In the genomic region with DNA sequence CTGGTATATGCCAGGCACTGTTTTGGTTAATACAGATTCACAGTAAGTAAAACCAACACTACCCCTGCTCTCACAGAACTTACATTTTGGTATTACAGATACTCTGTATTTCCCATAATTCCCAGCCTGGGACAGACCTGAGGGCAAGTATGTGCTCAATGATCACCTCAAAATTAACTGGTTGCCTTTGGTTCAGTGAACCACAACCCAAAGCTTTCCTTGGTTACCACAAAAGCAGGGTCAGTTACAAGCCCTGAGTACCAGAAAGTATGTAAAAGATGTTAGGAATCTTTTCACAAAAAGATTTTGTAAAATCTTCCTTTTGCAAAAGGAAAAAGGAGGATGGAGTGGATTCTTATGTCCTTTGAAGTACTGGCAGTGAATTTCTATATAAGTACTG, we compare ENCODE assay signal across 1 cellular context.
TF ChIP-seq lines count a peak whose summit lies in the region.

No MANE protein-coding gene starts in this region.

TF ChIP-seq in GM23338, 12 proteins besides CTCF, POLR2A, EP300 and RAD21 (continued from another document):
- TF ChIP-seq, protein P1, sequence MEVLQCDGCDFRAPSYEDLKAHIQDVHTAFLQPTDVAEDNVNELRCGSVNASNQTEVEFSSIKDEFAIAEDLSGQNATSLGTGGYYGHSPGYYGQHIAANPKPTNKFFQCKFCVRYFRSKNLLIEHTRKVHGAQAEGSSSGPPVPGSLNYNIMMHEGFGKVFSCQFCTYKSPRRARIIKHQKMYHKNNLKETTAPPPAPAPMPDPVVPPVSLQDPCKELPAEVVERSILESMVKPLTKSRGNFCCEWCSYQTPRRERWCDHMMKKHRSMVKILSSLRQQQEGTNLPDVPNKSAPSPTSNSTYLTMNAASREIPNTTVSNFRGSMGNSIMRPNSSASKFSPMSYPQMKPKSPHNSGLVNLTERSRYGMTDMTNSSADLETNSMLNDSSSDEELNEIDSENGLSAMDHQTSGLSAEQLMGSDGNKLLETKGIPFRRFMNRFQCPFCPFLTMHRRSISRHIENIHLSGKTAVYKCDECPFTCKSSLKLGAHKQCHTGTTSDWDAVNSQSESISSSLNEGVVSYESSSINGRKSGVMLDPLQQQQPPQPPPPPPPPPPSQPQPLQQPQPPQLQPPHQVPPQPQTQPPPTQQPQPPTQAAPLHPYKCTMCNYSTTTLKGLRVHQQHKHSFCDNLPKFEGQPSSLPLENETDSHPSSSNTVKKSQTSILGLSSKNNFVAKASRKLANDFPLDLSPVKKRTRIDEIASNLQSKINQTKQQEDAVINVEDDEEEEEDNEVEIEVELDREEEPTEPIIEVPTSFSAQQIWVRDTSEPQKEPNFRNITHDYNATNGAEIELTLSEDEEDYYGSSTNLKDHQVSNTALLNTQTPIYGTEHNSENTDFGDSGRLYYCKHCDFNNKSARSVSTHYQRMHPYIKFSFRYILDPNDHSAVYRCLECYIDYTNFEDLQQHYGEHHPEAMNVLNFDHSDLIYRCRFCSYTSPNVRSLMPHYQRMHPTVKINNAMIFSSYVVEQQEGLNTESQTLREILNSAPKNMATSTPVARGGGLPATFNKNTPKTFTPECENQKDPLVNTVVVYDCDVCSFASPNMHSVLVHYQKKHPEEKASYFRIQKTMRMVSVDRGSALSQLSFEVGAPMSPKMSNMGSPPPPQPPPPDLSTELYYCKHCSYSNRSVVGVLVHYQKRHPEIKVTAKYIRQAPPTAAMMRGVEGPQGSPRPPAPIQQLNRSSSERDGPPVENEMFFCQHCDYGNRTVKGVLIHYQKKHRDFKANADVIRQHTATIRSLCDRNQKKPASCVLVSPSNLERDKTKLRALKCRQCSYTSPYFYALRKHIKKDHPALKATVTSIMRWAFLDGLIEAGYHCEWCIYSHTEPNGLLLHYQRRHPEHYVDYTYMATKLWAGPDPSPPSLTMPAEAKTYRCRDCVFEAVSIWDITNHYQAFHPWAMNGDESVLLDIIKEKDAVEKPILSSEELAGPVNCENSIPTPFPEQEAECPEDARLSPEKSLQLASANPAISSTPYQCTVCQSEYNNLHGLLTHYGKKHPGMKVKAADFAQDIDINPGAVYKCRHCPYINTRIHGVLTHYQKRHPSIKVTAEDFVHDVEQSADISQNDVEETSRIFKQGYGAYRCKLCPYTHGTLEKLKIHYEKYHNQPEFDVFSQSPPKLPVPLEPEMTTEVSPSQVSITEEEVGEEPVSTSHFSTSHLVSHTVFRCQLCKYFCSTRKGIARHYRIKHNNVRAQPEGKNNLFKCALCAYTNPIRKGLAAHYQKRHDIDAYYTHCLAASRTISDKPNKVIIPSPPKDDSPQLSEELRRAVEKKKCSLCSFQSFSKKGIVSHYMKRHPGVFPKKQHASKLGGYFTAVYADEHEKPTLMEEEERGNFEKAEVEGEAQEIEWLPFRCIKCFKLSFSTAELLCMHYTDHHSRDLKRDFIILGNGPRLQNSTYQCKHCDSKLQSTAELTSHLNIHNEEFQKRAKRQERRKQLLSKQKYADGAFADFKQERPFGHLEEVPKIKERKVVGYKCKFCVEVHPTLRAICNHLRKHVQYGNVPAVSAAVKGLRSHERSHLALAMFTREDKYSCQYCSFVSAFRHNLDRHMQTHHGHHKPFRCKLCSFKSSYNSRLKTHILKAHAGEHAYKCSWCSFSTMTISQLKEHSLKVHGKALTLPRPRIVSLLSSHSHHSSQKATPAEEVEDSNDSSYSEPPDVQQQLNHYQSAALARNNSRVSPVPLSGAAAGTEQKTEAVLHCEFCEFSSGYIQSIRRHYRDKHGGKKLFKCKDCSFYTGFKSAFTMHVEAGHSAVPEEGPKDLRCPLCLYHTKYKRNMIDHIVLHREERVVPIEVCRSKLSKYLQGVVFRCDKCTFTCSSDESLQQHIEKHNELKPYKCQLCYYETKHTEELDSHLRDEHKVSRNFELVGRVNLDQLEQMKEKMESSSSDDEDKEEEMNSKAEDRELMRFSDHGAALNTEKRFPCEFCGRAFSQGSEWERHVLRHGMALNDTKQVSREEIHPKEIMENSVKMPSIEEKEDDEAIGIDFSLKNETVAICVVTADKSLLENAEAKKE (CRISPR knock-in tag; IDR thresholded peaks at IDR 0.05) = no peak
- TF ChIP-seq POLR2AphosphoS5 (IDR thresholded peaks at IDR 0.05; ENCODE audit: low read depth) (no peak), ZNF114 (CRISPR knock-in tag; IDR thresholded peaks at IDR 0.05) (no peak), ZNF331 (CRISPR knock-in tag; IDR thresholded peaks at IDR 0.05; ENCODE audit: low read depth) (no peak)
